ENCODE assay signal across 1 cellular context in genomic region chr2:74553892-74554820, GRCh38.
TF ChIP-seq lines count a peak whose summit lies in the region.

Gene DOK1, plus strand, starts transcription at chr2:74554720. Its CDS starts 35 bp downstream, at chr2:74554755.
Gene LOXL3, minus strand, starts transcription at chr2:74553942. Its CDS starts 1,308 bp downstream, at chr2:74552634.

TF ChIP-seq in HepG2, 621 proteins besides CTCF, POLR2A, EP300 and RAD21 (continued from another document and continues in another):
- TF ChIP-seq HNF1A (IDR thresholded peaks at IDR 0.05; ENCODE audit: low read depth) (no peak), HNF1A (CRISPR knock-in tag; IDR thresholded peaks at IDR 0.05; ENCODE audit: borderline replicate concordance) (peak; percentile 23; the same call in 1 of the 2 replicates), ZNF672 (CRISPR knock-in tag; IDR thresholded peaks at IDR 0.05) (no peak), ZNF260 (CRISPR knock-in tag; IDR thresholded peaks at IDR 0.05; ENCODE audit: borderline replicate concordance, low read depth) (no peak), TCF7 (IDR thresholded peaks at IDR 0.05; ENCODE audit: low read depth) (no peak), NFKBIZ (CRISPR knock-in tag; IDR thresholded peaks at IDR 0.05) (no peak), WIZ (CRISPR knock-in tag; IDR thresholded peaks at IDR 0.05) (no peak), ZNF280B (CRISPR knock-in tag; IDR thresholded peaks at IDR 0.05; ENCODE audit: borderline replicate concordance) (no peak), ZC3H4 (CRISPR knock-in tag; IDR thresholded peaks at IDR 0.05; ENCODE audit: borderline replicate concordance) (no peak), ZNF841 (CRISPR knock-in tag; IDR thresholded peaks at IDR 0.05; ENCODE audit: borderline replicate concordance) (no peak), FOXK2 (IDR thresholded peaks at IDR 0.05) (no peak), ATF7 (IDR thresholded peaks at IDR 0.05) (peak; percentile 97), ATF7 (CRISPR knock-in tag; IDR thresholded peaks at IDR 0.05) (peak; percentile 93), ZNF431 (CRISPR knock-in tag; IDR thresholded peaks at IDR 0.05; ENCODE audit: borderline replicate concordance, low read depth) (no peak), KLF6 (CRISPR knock-in tag; IDR thresholded peaks at IDR 0.05) (no peak), ZNF503 (CRISPR knock-in tag; IDR thresholded peaks at IDR 0.05) (no peak), GMEB1 (CRISPR knock-in tag; IDR thresholded peaks at IDR 0.05; ENCODE audit: borderline replicate concordance) (peak; percentile 29; the same call in 1 of the 2 replicates), PTBP1 (IDR thresholded peaks at IDR 0.05; ENCODE audit: low read depth, low read length, poor library complexity, severe bottlenecking) (peak; percentile 48), ZNF562 (CRISPR knock-in tag; IDR thresholded peaks at IDR 0.05; ENCODE audit: borderline replicate concordance) (no peak), DNMT3B (CRISPR knock-in tag; conservative IDR thresholded peaks at IDR 0.05) (0 out of 2 replicates have a peak, but pooled peaks have one; percentile 69), ZNF430 (CRISPR knock-in tag; IDR thresholded peaks at IDR 0.05) (0 out of 2 replicates have a peak, but pooled peaks have one; percentile 29), ARID5B (CRISPR knock-in tag; IDR thresholded peaks at IDR 0.05) (peak; percentile 15; the same call in 1 of the 2 replicates), JUND (CRISPR knock-in tag; IDR thresholded peaks at IDR 0.05) (peak; percentile 32; the same call in 1 of the 2 replicates), SNRNP70 (IDR thresholded peaks at IDR 0.05; ENCODE audit: low read depth, low read length) (no peak), ZNF121 (CRISPR knock-in tag; IDR thresholded peaks at IDR 0.05) (no peak), ZNF468 (CRISPR knock-in tag; IDR thresholded peaks at IDR 0.05) (no peak), NR2C2 (CRISPR knock-in tag; IDR thresholded peaks at IDR 0.05; ENCODE audit: borderline replicate concordance) (peak; percentile 43; the same call in 1 of the 2 replicates), FOXC1 (CRISPR knock-in tag; IDR thresholded peaks at IDR 0.05; ENCODE audit: borderline replicate concordance) (no peak), KDM6A (CRISPR knock-in tag; IDR thresholded peaks at IDR 0.05; ENCODE audit: low read depth) (no peak), BCL6 (CRISPR knock-in tag; IDR thresholded peaks at IDR 0.05) (no peak), ZNF138 (CRISPR knock-in tag; IDR thresholded peaks at IDR 0.05; ENCODE audit: low read depth) (no peak), ZFY (CRISPR knock-in tag; IDR thresholded peaks at IDR 0.05) (0 out of 2 replicates have a peak, but pooled peaks have one; percentile 34), CSRNP1 (CRISPR knock-in tag; IDR thresholded peaks at IDR 0.05) (peak; percentile 69; the same call in 1 of the 2 replicates), PRDM4 (CRISPR knock-in tag; IDR thresholded peaks at IDR 0.05; ENCODE audit: borderline replicate concordance) (no peak), BRD4 (CRISPR knock-in tag; IDR thresholded peaks at IDR 0.05) (no peak), E2F1 (CRISPR knock-in tag; IDR thresholded peaks at IDR 0.05) (no peak), RBAK (CRISPR knock-in tag; IDR thresholded peaks at IDR 0.05) (no peak), ZNF18 (CRISPR knock-in tag; IDR thresholded peaks at IDR 0.05; ENCODE audit: insufficient replicate concordance) (no peak), ZNF383 (CRISPR knock-in tag; IDR thresholded peaks at IDR 0.05; ENCODE audit: borderline replicate concordance) (no peak), ZNF674 (CRISPR knock-in tag; IDR thresholded peaks at IDR 0.05; ENCODE audit: low read depth) (no peak), SIN3B (IDR thresholded peaks at IDR 0.05; ENCODE audit: low read length) (no peak), ZNF12 (CRISPR knock-in tag; IDR thresholded peaks at IDR 0.05) (no peak), CENPX (CRISPR knock-in tag; IDR thresholded peaks at IDR 0.05) (no peak)
